16 cellular contexts compared by ENCODE assay signal in genomic region chr3:89867286-89867685, GRCh38.
A peak's percentile ranks its signal among the peaks of the same experiment; 100 is the strongest.
DNase-seq lines count a peak whose midpoint lies in the region; ATAC-seq, FAIRE-seq and TF ChIP-seq lines count a peak whose summit lies in the region.
"Had no signal": no experiment of that assay in that cellular context is flagged by ENCODE, and none has a peak within 500 bp of the region (broad histone marks: within the 10 kb centered on the region; RNA-seq: fewer than 3 reads in every experiment).

No MANE protein-coding gene starts in this region.

- peaks cover 4% of the 10 kb centered on the region for H3K36me3 Mint-ChIP-seq in nephron progenitor cell (ENCODE audit: low read depth)
- H3K36me3 Mint-ChIP-seq: CD4-positive, CD25-positive, alpha-beta regulatory T cell had no signal

- TF ChIP-seq RAD21 in HepG2 (CRISPR knock-in tag; IDR thresholded peaks at IDR 0.05), result no peak

- intact Hi-C loops in HepG2 (cut with micrococcal nuclease; ENCODE audit: unreplicated experiment) (no loop called here), right lobe of liver (cut with DNase I) (no loop called here), dorsolateral prefrontal cortex (cut with DNase I) (no loop called here)

- 0% methylated on average over 1 of the region's 1 CpG for WGBS in HepG2 (ENCODE audit: low lambda C conversion rate)
- WGBS in right lobe of liver (ENCODE audit: insufficient coverage, low coverage, low lambda C conversion rate, missing lambda C conversion rate), result 11% methylated on average over 1 of the region's 1 CpG

- in situ Hi-C loops in HepG2 (cut with HindIII; ENCODE audit: extremely low pct_ligation_motif_present, low pct_unique_long_range_greater_than_20kb) (loop anchor here (25.0 kb wide), 1 partner anchor 1655 kb away; no protein-coding TSS in a partner anchor), brain microvascular endothelial cell (cut with HindIII; ENCODE audit: low pct_ligation_motif_present, low sequenced_read_pairs) (no loop called here)

- no peaks in the 10 kb centered on the region for H3K79me2 ChIP-seq in HepG2 (ENCODE audit: insufficient read depth, low read length)

- TF ChIP-seq EP300 in HepG2 (IDR thresholded peaks at IDR 0.05; ENCODE audit: low read depth in 2 of 2, low read length in 2 of 2) (no peak), HepG2 (CRISPR knock-in tag; IDR thresholded peaks at IDR 0.05; ENCODE audit: borderline replicate concordance) (no peak)

- H3K4me1 Mint-ChIP-seq in nephron progenitor cell, result no peaks in the 10 kb centered on the region
- H3K4me1 Mint-ChIP-seq: CD4-positive, CD25-positive, alpha-beta regulatory T cell had no signal

- CTCF ChIA-PET in HepG2 (lab: Yijun Ruan, JAX; ENCODE audit: low intra/inter-chr PET ratio, low total read pairs), result no interaction called here

- FAIRE-seq in HepG2 (lab: Jason Lieb, UNC), result no peak
- FAIRE-seq: GM12878, GM18507 had no signal

- ATAC-seq in HepG2 (no peak), right lobe of liver (no peak)
- ATAC-seq: GM12878 had no signal

- H3K27me3 ChIP-seq in HepG2 (ENCODE audit: control insufficient read depth in 1 of 2, insufficient read depth in 2 of 2, low read length in 2 of 2) (no peaks in the 10 kb centered on the region), right lobe of liver (no peaks in the 10 kb centered on the region), brain microvascular endothelial cell (replicated peaks) (no peaks in the 10 kb centered on the region), dorsolateral prefrontal cortex (no peaks in the 10 kb centered on the region)
- H3K27me3 ChIP-seq: BLaER1 treated with 17β-estradiol and CSF1 and Interleukin-3, amounts not matched to agents 10 nM and 100 nM had no signal

- POLR2A ChIA-PET in HepG2 (lab: Yijun Ruan, JAX), result no interaction called here

- no peak overlapping the region for H2AFZ ChIP-seq in HepG2 (ENCODE audit: low read length)
- H2AFZ ChIP-seq: GM23248 had no signal

- H3K36me3 ChIP-seq in HepG2 (replicated peaks in 1 of 2; ENCODE audit: control insufficient read depth in 1 of 2, insufficient read depth in 2 of 2, low read length in 2 of 2), result no peaks in the 10 kb centered on the region
- no peaks in the 10 kb centered on the region for H3K36me3 ChIP-seq in right lobe of liver
- H3K36me3 ChIP-seq in brain microvascular endothelial cell (replicated peaks), result no peaks in the 10 kb centered on the region
- H3K36me3 ChIP-seq: BLaER1 treated with 17β-estradiol and CSF1 and Interleukin-3, amounts not matched to agents 10 nM and 100 nM had no signal

- no peak overlapping the region for H3K9ac ChIP-seq in HepG2 (ENCODE audit: insufficient read depth, low read depth, low read length)
- H3K9ac ChIP-seq: BLaER1 treated with 17β-estradiol and CSF1 and Interleukin-3, amounts not matched to agents 10 nM and 100 nM; GM23248 had no signal

- no peak overlapping the region for H3K27ac Mint-ChIP-seq in nephron progenitor cell
- H3K27ac Mint-ChIP-seq: CD4-positive, CD25-positive, alpha-beta regulatory T cell had no signal

- no peaks in the 10 kb centered on the region for H3K4me1 ChIP-seq in HepG2 (ENCODE audit: insufficient read depth, low read length)
- H3K4me1 ChIP-seq in right lobe of liver, result no peaks in the 10 kb centered on the region
- H3K4me1 ChIP-seq: BLaER1 treated with 17β-estradiol and CSF1 and Interleukin-3, amounts not matched to agents 10 nM and 100 nM had no signal

- H4K20me1 ChIP-seq in HepG2 (ENCODE audit: insufficient read depth, low read length), result no peaks in the 10 kb centered on the region
- H4K20me1 ChIP-seq: BLaER1 treated with 17β-estradiol and CSF1 and Interleukin-3, amounts not matched to agents 10 nM and 100 nM had no signal

- H3K27ac ChIP-seq in HepG2 (ENCODE audit: extremely low read length, insufficient read depth, low read length) (no peak overlapping the region), right lobe of liver (no peak overlapping the region), brain microvascular endothelial cell (no peak overlapping the region), dorsolateral prefrontal cortex (no peak overlapping the region)
- H3K27ac ChIP-seq: BLaER1 treated with 17β-estradiol and CSF1 and Interleukin-3, amounts not matched to agents 10 nM and 100 nM; GM23248 had no signal

- H3K9me3 Mint-ChIP-seq in nephron progenitor cell, result peaks cover 13% of the 10 kb centered on the region

- H3K4me3 ChIP-seq in HepG2 (replicated peaks in 1 of 3; ENCODE audit: insufficient read depth in 1 of 3, low read depth in 2 of 3, low read length in 3 of 3), result no peak overlapping the region
- no peak overlapping the region for H3K4me3 ChIP-seq in right lobe of liver
- no peak overlapping the region for H3K4me3 ChIP-seq in brain microvascular endothelial cell (ENCODE audit: low read depth, low read length)
- H3K4me3 ChIP-seq in dorsolateral prefrontal cortex, result no peak overlapping the region
- H3K4me3 ChIP-seq: BLaER1 treated with 17β-estradiol and CSF1 and Interleukin-3, amounts not matched to agents 10 nM and 100 nM; GM12878; GM23248 had no signal

- TF ChIP-seq POLR2A in HepG2 (IDR thresholded peaks at IDR 0.05; ENCODE audit: insufficient read depth in 1 of 2, low read depth in 2 of 2, low read length in 2 of 2) (no peak), right lobe of liver (IDR thresholded peaks at IDR 0.05) (no peak)

- H3K9me3 ChIP-seq in HepG2 (ENCODE audit: low read length) (no peaks in the 10 kb centered on the region), right lobe of liver (no peaks in the 10 kb centered on the region)
- H3K9me3 ChIP-seq: BLaER1 treated with 17β-estradiol and CSF1 and Interleukin-3, amounts not matched to agents 10 nM and 100 nM had no signal

- TF ChIP-seq CTCF in HepG2 (CRISPR knock-in tag; IDR thresholded peaks at IDR 0.05) (no peak), right lobe of liver (IDR thresholded peaks at IDR 0.05) (no peak), brain microvascular endothelial cell (IDR thresholded peaks at IDR 0.05; ENCODE audit: low read depth, low read length, missing control alignments) (no peak), nephron progenitor cell (IDR thresholded peaks at IDR 0.05) (no peak), dorsolateral prefrontal cortex (IDR thresholded peaks at IDR 0.05 in 54 of 56, conservative IDR thresholded peaks at IDR 0.05 in 2 of 56; ENCODE audit: low read depth in 1 of 56, partially characterized antibody in 56 of 56) (no peak)

- DNase-seq in HepG2 (ENCODE audit: low spot score), result no peak
- no peak for DNase-seq in right lobe of liver
- DNase-seq in brain microvascular endothelial cell, result peak; percentile 10
- peak; percentile 9 for DNase-seq in fibroblast of gingiva (ENCODE audit: low read depth)
- no peak for DNase-seq in effector CD8-positive, alpha-beta T cell (lab: John Stamatoyannopoulos, UW)
- DNase-seq in nephron progenitor cell, result no peak
- no peak for DNase-seq in dorsolateral prefrontal cortex
- DNase-seq in DMS 273 treated with DMSO at 0.1 percent for 48 hours (lab: John Stamatoyannopoulos, UW), result no peak
- DNase-seq: 8988T; ACHN; CD4-positive, CD25-positive, alpha-beta regulatory T cell; GM23248; H7 had no signal

- no TSS peak for BruUV-seq in HepG2 (replicated peaks; lab: Mats Ljungman, UMichigan)

- no peaks in the 10 kb centered on the region for H3K27me3 Mint-ChIP-seq in nephron progenitor cell (ENCODE audit: low read depth, poor library complexity)
- H3K27me3 Mint-ChIP-seq: CD4-positive, CD25-positive, alpha-beta regulatory T cell had no signal

- no peak overlapping the region for H3K4me2 ChIP-seq in HepG2 (ENCODE audit: low read depth, low read length)
- H3K4me2 ChIP-seq: BLaER1 treated with 17β-estradiol and CSF1 and Interleukin-3, amounts not matched to agents 10 nM and 100 nM had no signal

- no peak overlapping the region for H3K4me3 Mint-ChIP-seq in nephron progenitor cell
- H3K4me3 Mint-ChIP-seq: CD4-positive, CD25-positive, alpha-beta regulatory T cell had no signal

TF ChIP-seq in HepG2, 621 proteins besides CTCF, POLR2A, EP300 and RAD21:
- TF ChIP-seq MAFK (conservative IDR thresholded peaks at IDR 0.05 in 1 of 2, IDR thresholded peaks at IDR 0.05 in 1 of 2; ENCODE audit: low read length in 2 of 2), result peak; percentile 44 to 75; a peak in 3 of 4 replicates
- peak; percentile 63 for TF ChIP-seq MAFF (IDR thresholded peaks at IDR 0.05; ENCODE audit: low read depth, low read length)
- TF ChIP-seq NR2F1 (CRISPR knock-in tag; IDR thresholded peaks at IDR 0.05), result no peak

Comparison
In these comparisons a context has a peak if more than half of its experiments do, and no peak if none do; other contexts are left out.
1. DNase-seq: peak in brain microvascular endothelial cell (single experiment) and fibroblast of gingiva (single experiment); none in HepG2 (single experiment), right lobe of liver (0 of 3), effector CD8-positive, alpha-beta T cell (single experiment), nephron progenitor cell (single experiment), dorsolateral prefrontal cortex (0 of 10) and DMS 273 treated with DMSO at 0.1 percent for 48 hours (single experiment).